ENCODE assay signal across 8 cellular contexts in the genomic region with DNA sequence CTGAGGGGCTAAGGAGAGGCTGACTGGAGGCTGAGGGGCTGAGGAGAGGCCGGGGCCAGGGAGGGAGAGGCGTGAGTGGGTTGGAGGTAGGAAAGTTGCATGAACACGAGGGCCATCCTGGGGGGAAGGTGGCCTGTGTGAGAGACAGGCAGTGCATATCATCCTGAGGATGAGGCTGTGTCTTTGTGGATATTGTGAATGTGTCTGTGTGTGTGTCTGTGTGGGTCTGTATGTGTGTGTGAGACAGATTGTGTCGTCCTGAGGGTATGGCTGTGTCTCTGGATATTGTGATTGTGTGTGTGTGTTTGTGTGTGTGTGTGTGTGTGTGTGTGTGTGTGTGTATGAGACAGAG. TPM values are rescaled to one million over a fixed set of nuclear protein-coding genes. Genes with fewer than 3 reads are reported as not detected.
DNase-seq lines count a peak whose midpoint lies in the region; ATAC-seq and TF ChIP-seq lines count a peak whose summit lies in the region.

No MANE protein-coding gene starts in this region.

- peak overlapping the region in 46 of 59 donors; percentile 40 to 90 (median 72) for H3K27ac ChIP-seq in dorsolateral prefrontal cortex

- peak overlapping the region; percentile 51 to 99 (median 95) for H3K4me3 ChIP-seq in dorsolateral prefrontal cortex

- H3K4me3 Mint-ChIP-seq in IgD-negative memory B cell = peak overlapping the region; percentile 79 to 98 (median 92)
- peak overlapping the region; percentile 81 to 99 (median 95) for H3K4me3 Mint-ChIP-seq in naive thymus-derived CD8-positive, alpha-beta T cell

- H3K27ac Mint-ChIP-seq in IgD-negative memory B cell = peak overlapping the region in 1 of 3 donors; percentile 93
- peak overlapping the region; percentile 51 to 96 (median 92) for H3K27ac Mint-ChIP-seq in naive thymus-derived CD8-positive, alpha-beta T cell

- peaks cover 0 to 10% (median 8%) of the 10 kb centered on the region in 3 donors for H3K4me1 Mint-ChIP-seq in IgD-negative memory B cell
- peaks cover 16 to 27% (median 24%) of the 10 kb centered on the region in 4 donors for H3K4me1 Mint-ChIP-seq in naive thymus-derived CD8-positive, alpha-beta T cell

- DNase-seq in dorsolateral prefrontal cortex (peak in 1 of 10 donors; percentile 12), 8988T (no peak), omental fat pad (ENCODE audit: low spot score) (no peak)
- peak in 1 of 10 donors; percentile 64 for DNase-seq in naive thymus-derived CD8-positive, alpha-beta T cell

- POLR2A ChIA-PET in naive thymus-derived CD8-positive, alpha-beta T cell (lab: Charles Lee) = interaction anchor here (0.7 to 1.5 kb wide), 3 partner anchors 29 to 651 kb away, joined by 3 to 6 read pairs (median 5); no protein-coding TSS in a partner anchor

- no peaks in the 10 kb centered on the region for H3K27me3 Mint-ChIP-seq in IgD-negative memory B cell
- no peaks in the 10 kb centered on the region for H3K27me3 Mint-ChIP-seq in naive thymus-derived CD8-positive, alpha-beta T cell

- peaks cover 0 to 17% (median 4%) of the 10 kb centered on the region in 3 donors for H3K9me3 Mint-ChIP-seq in IgD-negative memory B cell
- peaks cover 8 to 59% (median 37%) of the 10 kb centered on the region in 9 donors for H3K9me3 Mint-ChIP-seq in naive thymus-derived CD8-positive, alpha-beta T cell

- H3K27me3 ChIP-seq in dorsolateral prefrontal cortex = no peaks in the 10 kb centered on the region

- ATAC-seq in GM19328 (IDR thresholded peaks at IDR 0.05; ENCODE audit: unreplicated experiment) (peak; percentile 16), GM21786 (IDR thresholded peaks at IDR 0.05; ENCODE audit: unreplicated experiment) (no peak), omental fat pad (ENCODE audit: low FRiP score) (no peak), HG02642 (IDR thresholded peaks at IDR 0.05; ENCODE audit: poor library complexity, unreplicated experiment) (no peak)
- peak; percentile 37 to 41 for ATAC-seq in naive thymus-derived CD8-positive, alpha-beta T cell

- peaks cover 10% of the 10 kb centered on the region for H3K36me3 Mint-ChIP-seq in IgD-negative memory B cell
- peaks cover 28 to 39% (median 37%) of the 10 kb centered on the region in 3 donors for H3K36me3 Mint-ChIP-seq in naive thymus-derived CD8-positive, alpha-beta T cell

- TF ChIP-seq CTCF in dorsolateral prefrontal cortex (IDR thresholded peaks at IDR 0.05 in 54 of 56, conservative IDR thresholded peaks at IDR 0.05 in 2 of 56; ENCODE audit: low read depth in 1 of 56, partially characterized antibody in 56 of 56) = no peak
- TF ChIP-seq CTCF in omental fat pad (IDR thresholded peaks at IDR 0.05) = no peak

- intact Hi-C loops in dorsolateral prefrontal cortex (cut with DNase I) = loop anchor here in 1 of 2 donors (2.0 to 10.0 kb wide), 3 partner anchors 57 to 121 kb away; a partner anchor contains a TSS

RNA-seq across cellular contexts. Expression of a gene that starts 0.4 kb away (rescaled TPM):
- 11.1 TPM for polyA plus RNA-seq in IgD-negative memory B cell
- total RNA-seq in dorsolateral prefrontal cortex (10 to 100 TPM; 10.6 to 21.2 (median 15.5) TPM), omental fat pad (10 to 100 TPM in 2 of 4 donors, 1 to 10 TPM in 2; 5.8 to 11.2 (median 9.6) TPM)
- 1 to 10 TPM; 7.9 to 9.3 TPM for total RNA-seq in naive thymus-derived CD8-positive, alpha-beta T cell
- polyA plus RNA-seq in naive thymus-derived CD8-positive, alpha-beta T cell = 1 to 10 TPM; 6.3 to 9.8 (median 6.9) TPM

RNA-seq across cellular contexts. Expression of a gene that starts 28.3 kb away (rescaled TPM):
- 2.1 TPM for polyA plus RNA-seq in IgD-negative memory B cell
- total RNA-seq in dorsolateral prefrontal cortex (10 to 100 TPM in 116 of 120 experiments, 1 to 10 TPM in 4; 8.3 to 24.8 (median 15.1) TPM), omental fat pad (1 to 10 TPM; 2.0 to 3.0 (median 2.5) TPM)
- 1 to 10 TPM; 8.5 to 9.0 TPM for total RNA-seq in naive thymus-derived CD8-positive, alpha-beta T cell
- 1 to 10 TPM; 1.7 to 3.4 (median 1.8) TPM for polyA plus RNA-seq in naive thymus-derived CD8-positive, alpha-beta T cell

RNA-seq across cellular contexts. Expression of a gene that starts 47.4 kb away (rescaled TPM):
- not detected for polyA plus RNA-seq in IgD-negative memory B cell
- total RNA-seq in dorsolateral prefrontal cortex = 10 to 100 TPM in 71 of 120 experiments, 1 to 10 TPM in 49; 2.6 to 24.7 (median 10.9) TPM
- total RNA-seq in naive thymus-derived CD8-positive, alpha-beta T cell = not detected
- polyA plus RNA-seq in naive thymus-derived CD8-positive, alpha-beta T cell = under 1 TPM in 1 of 3 donors, not detected in 2; 0.21 TPM
- under 1 TPM in 2 of 4 donors, not detected in 2; 0.37 to 0.48 TPM for total RNA-seq in omental fat pad

RNA-seq across cellular contexts. Expression of a gene that starts 56.8 kb away (rescaled TPM):
- polyA plus RNA-seq in IgD-negative memory B cell = 1.1 TPM
- total RNA-seq in dorsolateral prefrontal cortex (10 to 100 TPM; 10.6 to 25.2 (median 17.1) TPM), omental fat pad (1 to 10 TPM; 4.9 to 9.2 (median 7.4) TPM)
- 10 to 100 TPM; 11.7 to 13.3 TPM for total RNA-seq in naive thymus-derived CD8-positive, alpha-beta T cell
- 1 to 10 TPM in 2 of 3 donors, under 1 TPM in 1; 0.93 to 2.8 (median 1.7) TPM for polyA plus RNA-seq in naive thymus-derived CD8-positive, alpha-beta T cell

Comparison
In these comparisons a context has a peak if more than half of its experiments do, and no peak if none do; other contexts are left out.
1. ATAC-seq: peak in GM19328 (single experiment) and naive thymus-derived CD8-positive, alpha-beta T cell (2 of 2); none in GM21786 (single experiment), omental fat pad (single experiment) and HG02642 (single experiment).